In genomic region chr9:112717669-112718331, GRCh38 we compare ENCODE assay signal across 8 cellular contexts. TPM values are rescaled to one million over a fixed set of nuclear protein-coding genes. Genes with fewer than 3 reads are reported as not detected.
A peak's percentile ranks its signal among the peaks of the same experiment; 100 is the strongest.
DNase-seq lines count a peak whose midpoint lies in the region; ATAC-seq and TF ChIP-seq lines count a peak whose summit lies in the region.

INIP (minus strand) TSS chr9:112718117; CDS start chr9:112716485, 1,632 bp downstream.

- H3K9me3 Mint-ChIP-seq in IgD-negative memory B cell = no peaks in the 10 kb centered on the region

- H3K4me3 ChIP-seq in mucosa of stomach (ENCODE audit: low read length) = peak within 1 kb of the TSS; percentile 92

- H3K4me1 ChIP-seq in mucosa of stomach (ENCODE audit: control insufficient read depth, insufficient read depth, low read length) = no peaks in the 10 kb centered on the region

- DNase-seq in DMS153 treated with DMSO at 0.1 percent for 48 hours (lab: John Stamatoyannopoulos, UW; ENCODE audit: unreplicated experiment) (peak; percentile 92), OCI-M1 (lab: John Stamatoyannopoulos, UW) (peak; percentile 98), activated T-cell treated with anti-CD3 and anti-CD28 coated beads for 4 hours (peak; percentile 95), erythroblast (lab: John Stamatoyannopoulos, UW) (peak; percentile 98)
- DNase-seq in stimulated activated CD8-positive, alpha-beta memory T cell treated with anti-CD3 and anti-CD28 coated beads, Interleukin-7, amount 100 ng/mL, for 1 hour (ENCODE audit: low read depth in 2 of 2) = peak; percentile 93 to 96

- H3K9ac ChIP-seq in mucosa of stomach (ENCODE audit: low read length) = peak within 1 kb of the TSS; percentile 96

- no peaks in the 10 kb centered on the region for H3K27me3 Mint-ChIP-seq in IgD-negative memory B cell

- no peaks in the 10 kb centered on the region for H3K9me3 ChIP-seq in mucosa of stomach (ENCODE audit: control insufficient read depth, low read length)

- no peaks in the 10 kb centered on the region for H3K36me3 ChIP-seq in mucosa of stomach (ENCODE audit: control insufficient read depth, insufficient read depth, low read length)

- peaks cover 17 to 23% (median 17%) of the 10 kb centered on the region in 3 donors for H3K4me1 Mint-ChIP-seq in IgD-negative memory B cell

- H3K4me3 Mint-ChIP-seq in IgD-negative memory B cell = peak within 1 kb of the TSS; percentile 94 to 100 (median 98)

- H3K27ac Mint-ChIP-seq in IgD-negative memory B cell = peak within 1 kb of the TSS; percentile 94 to 98 (median 95)

- peak; percentile 94 for ATAC-seq in GM21529 (IDR thresholded peaks at IDR 0.05; ENCODE audit: unreplicated experiment)

- peaks cover 7% of the 10 kb centered on the region for H3K36me3 Mint-ChIP-seq in IgD-negative memory B cell

- no peaks in the 10 kb centered on the region for H3K27me3 ChIP-seq in mucosa of stomach (ENCODE audit: control insufficient read depth, insufficient read depth, low read length)

- peak; percentile 92 for TF ChIP-seq POLR2A in erythroblast (IDR thresholded peaks at IDR 0.05; ENCODE audit: low read length)

RNA-seq across cellular contexts. Expression of gene INIP, which starts in this region (rescaled TPM):
- 43.0 TPM for polyA plus RNA-seq in IgD-negative memory B cell

Comparison
In these comparisons a context has a peak if more than half of its experiments do, and no peak if none do; other contexts are left out.
1. Peak in every context shown above with its lines: DNase-seq, ATAC-seq and H3K4me3 ChIP-seq.